In the genomic region with DNA sequence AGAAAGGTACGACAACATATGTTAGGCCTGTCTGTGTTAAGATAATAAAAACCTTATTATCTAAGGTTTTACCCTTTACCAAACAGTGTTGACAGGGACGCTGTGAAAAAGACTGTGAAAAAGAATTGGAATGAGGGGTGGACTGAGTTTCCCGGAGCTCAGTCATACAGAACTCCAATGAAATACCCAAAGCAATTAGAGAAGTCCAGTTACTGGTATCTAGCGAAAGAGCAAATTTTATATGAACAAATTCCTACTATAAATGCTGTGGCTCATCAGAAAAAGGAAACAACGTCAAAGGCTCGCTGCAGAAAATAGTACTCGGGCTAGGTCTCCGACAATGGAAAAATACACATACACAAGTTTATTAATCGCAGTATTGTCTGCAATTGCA, we compare ENCODE assay signal across 1 cellular context.
TF ChIP-seq lines count a peak whose summit lies in the region.

No MANE protein-coding gene starts in this region.

TF ChIP-seq in K562, 482 proteins besides CTCF, POLR2A, EP300 and RAD21 (continued from another document):
- no peak for TF ChIP-seq FOXP4 (CRISPR knock-in tag; IDR thresholded peaks at IDR 0.05; ENCODE audit: borderline replicate concordance)
- no peak for TF ChIP-seq NR2C2 (CRISPR knock-in tag; IDR thresholded peaks at IDR 0.05)
- TF ChIP-seq NR2C2 (tag; IDR thresholded peaks at IDR 0.05) = peak; percentile 87
- 0 out of 4 replicates have a peak, but pooled peaks of 1 of the 2 experiments have one; percentile 9 for TF ChIP-seq ZNF639 (CRISPR knock-in tag; conservative IDR thresholded peaks at IDR 0.05 in 1 of 2, IDR thresholded peaks at IDR 0.05 in 1 of 2)
- peak; percentile 53; the same call in 1 of the 2 replicates for TF ChIP-seq SMARCE1 (IDR thresholded peaks at IDR 0.05)
- TF ChIP-seq, protein P1, sequence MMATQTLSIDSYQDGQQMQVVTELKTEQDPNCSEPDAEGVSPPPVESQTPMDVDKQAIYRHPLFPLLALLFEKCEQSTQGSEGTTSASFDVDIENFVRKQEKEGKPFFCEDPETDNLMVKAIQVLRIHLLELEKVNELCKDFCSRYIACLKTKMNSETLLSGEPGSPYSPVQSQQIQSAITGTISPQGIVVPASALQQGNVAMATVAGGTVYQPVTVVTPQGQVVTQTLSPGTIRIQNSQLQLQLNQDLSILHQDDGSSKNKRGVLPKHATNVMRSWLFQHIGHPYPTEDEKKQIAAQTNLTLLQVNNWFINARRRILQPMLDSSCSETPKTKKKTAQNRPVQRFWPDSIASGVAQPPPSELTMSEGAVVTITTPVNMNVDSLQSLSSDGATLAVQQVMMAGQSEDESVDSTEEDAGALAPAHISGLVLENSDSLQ (IDR thresholded peaks at IDR 0.05) = no peak
- no peak for TF ChIP-seq PRMT5 (CRISPR knock-in tag; IDR thresholded peaks at IDR 0.05)
- no peak for TF ChIP-seq FUS (optimal IDR thresholded peaks at IDR 0.05; ENCODE audit: low read depth, low read length)
- no peak for TF ChIP-seq FIP1L1 (IDR thresholded peaks at IDR 0.05; ENCODE audit: low read depth, low read length, poor library complexity, severe bottlenecking)
- TF ChIP-seq TGIF2 (CRISPR knock-in tag; IDR thresholded peaks at IDR 0.05) = no peak
- TF ChIP-seq POLR2AphosphoS5 (IDR thresholded peaks at IDR 0.05; ENCODE audit: control insufficient read depth, insufficient read depth, low read depth, low read length) = no peak
- no peak for TF ChIP-seq RBBP5 (IDR thresholded peaks at IDR 0.05; ENCODE audit: borderline replicate concordance, insufficient read depth, low read length, poor library complexity, severe bottlenecking)
- TF ChIP-seq SMARCA4 (IDR thresholded peaks at IDR 0.05) = peak; percentile 5; the same call in 1 of the 2 replicates
- no peak for TF ChIP-seq CBX1 (IDR thresholded peaks at IDR 0.05; ENCODE audit: low read depth)
- TF ChIP-seq, protein P2, sequence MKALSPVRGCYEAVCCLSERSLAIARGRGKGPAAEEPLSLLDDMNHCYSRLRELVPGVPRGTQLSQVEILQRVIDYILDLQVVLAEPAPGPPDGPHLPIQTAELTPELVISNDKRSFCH (CRISPR knock-in tag; IDR thresholded peaks at IDR 0.05) = no peak
- TF ChIP-seq, protein P2 (tag; IDR thresholded peaks at IDR 0.05) = 0 out of 2 replicates have a peak, but pooled peaks have one; percentile 21
- peak; percentile 78 for TF ChIP-seq BRD9 (IDR thresholded peaks at IDR 0.05; ENCODE audit: low read depth, partially characterized antibody)
- no peak for TF ChIP-seq SAP30 (IDR thresholded peaks at IDR 0.05; ENCODE audit: borderline replicate concordance, insufficient read depth, low read depth, low read length, poor library complexity, severe bottlenecking)
- peak; percentile 45; the same call in 1 of the 2 replicates for TF ChIP-seq SMARCC2 (IDR thresholded peaks at IDR 0.05; ENCODE audit: low read depth)
- TF ChIP-seq NCOA4 (IDR thresholded peaks at IDR 0.05; ENCODE audit: partially characterized antibody) = no peak
- TF ChIP-seq CBX8 (IDR thresholded peaks at IDR 0.05; ENCODE audit: borderline replicate concordance, extremely low read depth, low read depth, low read length, poor library complexity, severe bottlenecking) = no peak
- TF ChIP-seq ZKSCAN1 (IDR thresholded peaks at IDR 0.05; ENCODE audit: low read depth, low read length) = no peak
- 0 out of 4 replicates have a peak, but pooled peaks of 1 of the 2 experiments have one; percentile 23 for TF ChIP-seq NONO (IDR thresholded peaks at IDR 0.05; ENCODE audit: low read depth in 2 of 2, low read length in 1 of 2)
- TF ChIP-seq ZBTB8A (IDR thresholded peaks at IDR 0.05; ENCODE audit: partially characterized antibody) = no peak
- TF ChIP-seq, protein P3, sequence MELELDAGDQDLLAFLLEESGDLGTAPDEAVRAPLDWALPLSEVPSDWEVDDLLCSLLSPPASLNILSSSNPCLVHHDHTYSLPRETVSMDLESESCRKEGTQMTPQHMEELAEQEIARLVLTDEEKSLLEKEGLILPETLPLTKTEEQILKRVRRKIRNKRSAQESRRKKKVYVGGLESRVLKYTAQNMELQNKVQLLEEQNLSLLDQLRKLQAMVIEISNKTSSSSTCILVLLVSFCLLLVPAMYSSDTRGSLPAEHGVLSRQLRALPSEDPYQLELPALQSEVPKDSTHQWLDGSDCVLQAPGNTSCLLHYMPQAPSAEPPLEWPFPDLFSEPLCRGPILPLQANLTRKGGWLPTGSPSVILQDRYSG (tag; conservative IDR thresholded peaks at IDR 0.05; ENCODE audit: low read depth) = 0 out of 2 replicates have a peak, but pooled peaks have one; percentile 9
- TF ChIP-seq, protein P4, sequence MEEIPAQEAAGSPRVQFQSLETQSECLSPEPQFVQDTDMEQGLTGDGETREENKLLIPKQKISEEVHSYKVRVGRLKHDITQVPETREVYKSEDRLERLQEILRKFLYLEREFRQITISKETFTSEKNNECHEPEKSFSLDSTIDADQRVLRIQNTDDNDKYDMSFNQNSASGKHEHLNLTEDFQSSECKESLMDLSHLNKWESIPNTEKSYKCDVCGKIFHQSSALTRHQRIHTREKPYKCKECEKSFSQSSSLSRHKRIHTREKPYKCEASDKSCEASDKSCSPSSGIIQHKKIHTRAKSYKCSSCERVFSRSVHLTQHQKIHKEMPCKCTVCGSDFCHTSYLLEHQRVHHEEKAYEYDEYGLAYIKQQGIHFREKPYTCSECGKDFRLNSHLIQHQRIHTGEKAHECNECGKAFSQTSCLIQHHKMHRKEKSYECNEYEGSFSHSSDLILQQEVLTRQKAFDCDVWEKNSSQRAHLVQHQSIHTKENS (CRISPR knock-in tag; IDR thresholded peaks at IDR 0.05) = 0 out of 2 replicates have a peak, but pooled peaks have one; percentile 47
- TF ChIP-seq TARDBP (IDR thresholded peaks at IDR 0.05) = no peak
- no peak; the same call in 1 of the 2 replicates for TF ChIP-seq ATF3 (IDR thresholded peaks at IDR 0.05)
- no peak; the same call in 1 of the 2 replicates for TF ChIP-seq ATF3 (CRISPR knock-in tag; conservative IDR thresholded peaks at IDR 0.05)
- TF ChIP-seq FOSL1 (tag; conservative IDR thresholded peaks at IDR 0.05) = 0 out of 2 replicates have a peak, but pooled peaks have one; percentile 24
- TF ChIP-seq ATF7 (IDR thresholded peaks at IDR 0.05) = 0 out of 2 replicates have a peak, but pooled peaks have one; percentile 35
- TF ChIP-seq E2F3 (CRISPR knock-in tag; IDR thresholded peaks at IDR 0.05) = no peak
- peak; percentile 60; the same call in 1 of the 2 replicates for TF ChIP-seq ZKSCAN8 (CRISPR knock-in tag; IDR thresholded peaks at IDR 0.05)
